ENCODE assay signal across 17 cellular contexts in genomic region chrX:48541140-48541814, GRCh38. TPM values are rescaled to one million over a fixed set of nuclear protein-coding genes. Genes with fewer than 3 reads are reported as not detected.
DNase-seq lines count a peak whose midpoint lies in the region; ATAC-seq, FAIRE-seq and TF ChIP-seq lines count a peak whose summit lies in the region.
"Had no signal": no experiment of that assay in that cellular context is flagged by ENCODE, and none has a peak within 500 bp of the region (broad histone marks: within the 10 kb centered on the region; RNA-seq: fewer than 3 reads in every experiment).

No MANE protein-coding gene starts in this region.

- H3K27ac ChIP-seq in mammary epithelial cell (ENCODE audit: insufficient read depth, low read depth, low read length) (no peak overlapping the region), OCI-LY7 (ENCODE audit: low read depth, low read length, poor library complexity, severe bottlenecking) (no peak overlapping the region), psoas muscle (no peak overlapping the region), upper lobe of right lung (no peak overlapping the region)

- 61% methylated on average over 8 of the region's 10 CpGs for WGBS in mammary epithelial cell (ENCODE audit: low coverage, missing lambda C conversion rate)
- 80 to 86% (median 85%) methylated on average over 10 of the region's 10 CpGs for WGBS in psoas muscle, 3 donors

- peak overlapping the region; percentile 83 for H3K4me3 Mint-ChIP-seq in MCF 10A (ENCODE audit: unreplicated experiment)
- peak overlapping the region; percentile 93 to 94 for H3K4me3 Mint-ChIP-seq in stimulated activated naive CD8-positive, alpha-beta T cell treated with anti-CD3 and anti-CD28 coated beads, Interleukin-15, amount 100 ng/mL, for 72 hours

- H3K36me3 ChIP-seq in mammary epithelial cell (ENCODE audit: insufficient read depth, low read length) (peaks cover 2% of the 10 kb centered on the region), OCI-LY7 (ENCODE audit: insufficient read depth, low read length) (peaks cover 30% of the 10 kb centered on the region), psoas muscle (ENCODE audit: insufficient read depth in 1 of 2, low read depth in 1 of 2) (peaks cover 0 to 40% of the 10 kb centered on the region in 2 donors), upper lobe of right lung (peaks cover 15% of the 10 kb centered on the region)

- H3K4me2 ChIP-seq in mammary epithelial cell (ENCODE audit: insufficient read depth, low read depth, low read length) (no peak overlapping the region), OCI-LY7 (ENCODE audit: low read length) (peak overlapping the region; percentile 97)

- peaks cover 15% of the 10 kb centered on the region for H3K9me3 Mint-ChIP-seq in MCF 10A (ENCODE audit: unreplicated experiment)
- no peaks in the 10 kb centered on the region for H3K9me3 Mint-ChIP-seq in stimulated activated naive CD8-positive, alpha-beta T cell treated with anti-CD3 and anti-CD28 coated beads, Interleukin-15, amount 100 ng/mL, for 72 hours

- ATAC-seq in stimulated activated naive CD8-positive, alpha-beta T cell treated with anti-CD3 and anti-CD28 coated beads, Interleukin-15, amount 100 ng/mL, for 72 hours, result no peak
- ATAC-seq in psoas muscle (no peak), left ventricle myocardium superior (no peak), upper lobe of right lung (no peak)

- no peak overlapping the region for H2AFZ ChIP-seq in mammary epithelial cell (ENCODE audit: low read depth, low read length)
- H2AFZ ChIP-seq in OCI-LY7 (ENCODE audit: low read length), result no peak overlapping the region

- CTCF ChIA-PET in MCF 10A (lab: Yijun Ruan, JAX) (interaction anchor here (0.6 kb wide), 1 partner anchor 51 kb away, joined by 3 read pairs; no protein-coding TSS in a partner anchor), mammary epithelial cell (lab: Charles Lee; ENCODE audit: low non-redundant PET) (no interaction called here), OCI-LY7 (lab: Charles Lee; ENCODE audit: unreplicated experiment) (no interaction called here)

- TF ChIP-seq CTCF in MCF 10A (IDR thresholded peaks at IDR 0.05; ENCODE audit: unreplicated experiment) (no peak), mammary epithelial cell (conservative IDR thresholded peaks at IDR 0.05 in 1 of 2, IDR thresholded peaks at IDR 0.05 in 1 of 2; ENCODE audit: extremely low read depth in 1 of 2, insufficient read depth in 1 of 2, low read depth in 1 of 2, low read length in 2 of 2) (no peak), OCI-LY7 (conservative IDR thresholded peaks at IDR 0.05; ENCODE audit: low read length) (no peak), psoas muscle (IDR thresholded peaks at IDR 0.05) (no peak), upper lobe of right lung (IDR thresholded peaks at IDR 0.05) (no peak)

- H4K20me1 ChIP-seq in mammary epithelial cell (ENCODE audit: insufficient read depth, low read length), result no peaks in the 10 kb centered on the region
- H4K20me1 ChIP-seq in OCI-LY7 (ENCODE audit: insufficient read depth, low read length), result 0 out of 2 replicates have a peak, but pooled peaks cover 5% of the 10 kb centered on the region

- H3K9me2 ChIP-seq in OCI-LY7 (ENCODE audit: insufficient read depth, low read length), result no peaks in the 10 kb centered on the region

- no peaks in the 10 kb centered on the region for H3K27me3 Mint-ChIP-seq in MCF 10A (ENCODE audit: insufficient read depth, unreplicated experiment)
- H3K27me3 Mint-ChIP-seq in stimulated activated naive CD8-positive, alpha-beta T cell treated with anti-CD3 and anti-CD28 coated beads, Interleukin-15, amount 100 ng/mL, for 72 hours, result no peaks in the 10 kb centered on the region

- no peak overlapping the region for H3K9ac ChIP-seq in mammary epithelial cell (ENCODE audit: insufficient read depth, low read length)

- H3K4me1 Mint-ChIP-seq in MCF 10A (ENCODE audit: insufficient read depth, unreplicated experiment), result peaks cover 11% of the 10 kb centered on the region
- H3K4me1 Mint-ChIP-seq in stimulated activated naive CD8-positive, alpha-beta T cell treated with anti-CD3 and anti-CD28 coated beads, Interleukin-15, amount 100 ng/mL, for 72 hours, result peaks cover 18% of the 10 kb centered on the region

- BruUV-seq in MCF 10A (replicated peaks; lab: Mats Ljungman, UMichigan) (no TSS peak), mammary epithelial cell (replicated peaks; lab: Mats Ljungman, UMichigan) (no TSS peak), OCI-LY7 (replicated peaks; lab: Mats Ljungman, UMichigan) (no TSS peak)

- intact Hi-C loops in MCF 10A (cut with micrococcal nuclease), result no loop called here
- intact Hi-C loops in mammary epithelial cell (cut with micrococcal nuclease), result no loop called here
- intact Hi-C loops in OCI-LY7 (cut with micrococcal nuclease; ENCODE audit: unreplicated experiment), result no loop called here
- intact Hi-C loops in psoas muscle (cut with DNase I), result no loop called here
- intact Hi-C loops in left ventricle myocardium superior (cut with micrococcal nuclease), result no loop called here
- intact Hi-C loops in upper lobe of right lung (cut with DNase I), result no loop called here

- H3K4me1 ChIP-seq in mammary epithelial cell (ENCODE audit: insufficient read depth, low read length) (peaks cover 6% of the 10 kb centered on the region), OCI-LY7 (ENCODE audit: insufficient read depth, low read length, poor library complexity, severe bottlenecking) (peaks cover 17% of the 10 kb centered on the region), psoas muscle (no peaks in the 10 kb centered on the region), upper lobe of right lung (peaks cover 7% of the 10 kb centered on the region)

- peaks cover 20% of the 10 kb centered on the region for H3K79me2 ChIP-seq in mammary epithelial cell (ENCODE audit: insufficient read depth, low read length)
- peaks cover 12% of the 10 kb centered on the region for H3K79me2 ChIP-seq in OCI-LY7 (ENCODE audit: insufficient read depth, low read depth, low read length)

- no peak for DNase-seq in MCF 10A (ENCODE audit: unreplicated experiment)
- no peak for DNase-seq in mammary epithelial cell
- DNase-seq in OCI-LY7 (ENCODE audit: low spot score), result no peak
- no peak for DNase-seq in stimulated activated naive CD8-positive, alpha-beta T cell treated with anti-CD3 and anti-CD28 coated beads, Interleukin-15, amount 100 ng/mL, for 72 hours
- DNase-seq in psoas muscle, result no peak
- DNase-seq in left ventricle myocardium superior, result no peak
- no peak for DNase-seq in upper lobe of right lung
- DNase-seq: activated CD4-positive, CD25-positive, alpha-beta regulatory T cell; adrenal gland; AML-193; foreskin melanocyte; kidney glomerular epithelial cell; NCI-H1105; NCI-H524; SHP77 treated with DMSO at 0.1 percent for 48 hours had no signal

- no peak overlapping the region for H3K27ac Mint-ChIP-seq in MCF 10A (ENCODE audit: low read depth, unreplicated experiment)
- H3K27ac Mint-ChIP-seq in stimulated activated naive CD8-positive, alpha-beta T cell treated with anti-CD3 and anti-CD28 coated beads, Interleukin-15, amount 100 ng/mL, for 72 hours, result peak overlapping the region in 1 of 2 donors; percentile 76

- dilution Hi-C loops in mammary epithelial cell (cut with HindIII; ENCODE audit: low sequenced_read_pairs), result no loop called here

- H3K9me3 ChIP-seq in mammary epithelial cell (replicated peaks; ENCODE audit: insufficient read depth, low read length), result no peaks in the 10 kb centered on the region
- no peaks in the 10 kb centered on the region for H3K9me3 ChIP-seq in OCI-LY7 (ENCODE audit: low read length)
- H3K9me3 ChIP-seq in psoas muscle, result no peaks in the 10 kb centered on the region
- no peaks in the 10 kb centered on the region for H3K9me3 ChIP-seq in upper lobe of right lung
- H3K9me3 ChIP-seq: adrenal gland, neutrophil had no signal

- H3K27me3 ChIP-seq in mammary epithelial cell (ENCODE audit: insufficient read depth, low read length) (no peaks in the 10 kb centered on the region), psoas muscle (ENCODE audit: insufficient read depth in 3 of 3, low read length in 2 of 3) (no peaks in the 10 kb centered on the region), upper lobe of right lung (no peaks in the 10 kb centered on the region)
- H3K27me3 ChIP-seq: adrenal gland, neutrophil had no signal

- peak; percentile 47 for FAIRE-seq in colon (lab: Jason Lieb, UNC)

- peaks cover 48% of the 10 kb centered on the region for H3K36me3 Mint-ChIP-seq in MCF 10A (ENCODE audit: insufficient read depth, unreplicated experiment)

- POLR2A ChIA-PET in MCF 10A (lab: Yijun Ruan, JAX) (interaction anchor here (0.6 to 2.2 kb wide), 3 partner anchors 17 to 51 kb away, joined by 3 to 7 read pairs (median 7); no protein-coding TSS in a partner anchor), OCI-LY7 (lab: Charles Lee) (interaction anchor here (1.9 kb wide), 1 partner anchor 73 kb away, joined by 6 read pairs; no protein-coding TSS in a partner anchor)

- in situ Hi-C loops in mammary epithelial cell (cut with MboI; ENCODE audit: low sequenced_read_pairs in 2 of 2), result no loop called here

- H3K4me3 ChIP-seq in mammary epithelial cell (replicated peaks in 1 of 3; ENCODE audit: insufficient read depth in 1 of 3, low read depth in 2 of 3, low read length in 3 of 3) (no peak overlapping the region), OCI-LY7 (ENCODE audit: low read depth, low read length, poor library complexity, severe bottlenecking) (peak overlapping the region; percentile 80), psoas muscle (no peak overlapping the region), upper lobe of right lung (no peak overlapping the region)

RNA-seq across cellular contexts. Expression of gene TBC1D25, which starts 1.8 kb away (rescaled TPM):
- total RNA-seq in MCF 10A (2022), result 14.4 and 18.2 TPM in 2 replicates
- total RNA-seq in mammary epithelial cell, result 10 to 100 TPM; 14.7 to 16.7 TPM
- polyA plus RNA-seq in mammary epithelial cell, result 13.1 TPM
- 35.2 TPM for polyA minus RNA-seq in mammary epithelial cell
- 6.8 and 7.6 TPM in 2 replicates for total RNA-seq in OCI-LY7 (2014; rRNA removed; shearing (Covaris generic))
- 11.2 and 14.1 TPM in 2 replicates for total RNA-seq in OCI-LY7 (2022)
- 10 to 100 TPM; 10.5 to 18.4 (median 16.9) TPM for total RNA-seq in psoas muscle
- 10 to 100 TPM in 1 of 3 donors, 1 to 10 TPM in 2; 9.3 to 12.1 (median 9.4) TPM for polyA plus RNA-seq in psoas muscle
- total RNA-seq in left ventricle myocardium superior, result 15.4 TPM
- 14.6 TPM for total RNA-seq in upper lobe of right lung

RNA-seq across cellular contexts. Expression of gene EBP, which starts 19.7 kb away (rescaled TPM):
- total RNA-seq in MCF 10A (2022) (66.9 and 102 TPM in 2 replicates), mammary epithelial cell (100 to 1,000 TPM in 1 of 2 donors, 10 to 100 TPM in 1; 86.4 to 292 TPM), OCI-LY7 (2022) (110 and 126 TPM in 2 replicates), psoas muscle (1 to 10 TPM; 3.8 to 8.1 (median 6.4) TPM), left ventricle myocardium superior (55.4 TPM), upper lobe of right lung (93.4 TPM)
- polyA plus RNA-seq in mammary epithelial cell (538 TPM), psoas muscle (10 to 100 TPM in 1 of 3 donors, 1 to 10 TPM in 2; 8.7 to 11.9 (median 9.7) TPM)
- polyA minus RNA-seq in mammary epithelial cell, result 972 TPM
- 94.4 and 101 TPM in 2 replicates for total RNA-seq in OCI-LY7 (2014; rRNA removed; shearing (Covaris generic))

RNA-seq across cellular contexts. Expression of gene PORCN, which starts 32.5 kb away (rescaled TPM):
- total RNA-seq in MCF 10A (2022) (29.2 and 39.0 TPM in 2 replicates), mammary epithelial cell (100 to 1,000 TPM in 1 of 2 donors, 10 to 100 TPM in 1; 36.2 to 113 TPM), OCI-LY7 (2022) (9.9 and 11.3 TPM in 2 replicates), psoas muscle (1 to 10 TPM; 4.8 to 9.2 (median 7.6) TPM), left ventricle myocardium superior (13.2 TPM), upper lobe of right lung (8.9 TPM)
- polyA plus RNA-seq in mammary epithelial cell (86.4 TPM), psoas muscle (10 to 100 TPM in 1 of 3 donors, 1 to 10 TPM in 2; 8.4 to 12.2 (median 8.7) TPM)
- 111 TPM for polyA minus RNA-seq in mammary epithelial cell
- total RNA-seq in OCI-LY7 (2014; rRNA removed; shearing (Covaris generic)), result 4.2 and 8.4 TPM in 2 replicates

RNA-seq across cellular contexts. Expression of gene RBM3, which starts 33.0 kb away (rescaled TPM):
- 318 and 354 TPM in 2 replicates for total RNA-seq in MCF 10A (2022)
- 100 to 1,000 TPM; 246 to 289 TPM for total RNA-seq in mammary epithelial cell
- polyA plus RNA-seq in mammary epithelial cell, result 212 TPM
- 215 TPM for polyA minus RNA-seq in mammary epithelial cell
- 149 and 156 TPM in 2 replicates for total RNA-seq in OCI-LY7 (2014; rRNA removed; shearing (Covaris generic))
- 188 and 202 TPM in 2 replicates for total RNA-seq in OCI-LY7 (2022)
- total RNA-seq in psoas muscle, result 100 to 1,000 TPM in 2 of 4 donors, 10 to 100 TPM in 2; 15.9 to 206 (median 83.2) TPM
- 100 to 1,000 TPM in 1 of 3 donors, 10 to 100 TPM in 2; 26.4 to 137 (median 68.9) TPM for polyA plus RNA-seq in psoas muscle
- total RNA-seq in left ventricle myocardium superior, result 103 TPM
- total RNA-seq in upper lobe of right lung, result 170 TPM

RNA-seq across cellular contexts. Expression of gene WDR13, which starts 56.0 kb away (rescaled TPM):
- total RNA-seq in MCF 10A (2022) (134 and 138 TPM in 2 replicates), mammary epithelial cell (10 to 100 TPM; 80.7 to 84.8 TPM), OCI-LY7 (2022) (40.3 and 58.5 TPM in 2 replicates), psoas muscle (100 to 1,000 TPM; 103 to 155 (median 116) TPM), left ventricle myocardium superior (164 TPM), upper lobe of right lung (121 TPM)
- polyA plus RNA-seq in mammary epithelial cell (82.4 TPM), psoas muscle (100 to 1,000 TPM; 112 to 171 (median 132) TPM)
- polyA minus RNA-seq in mammary epithelial cell, result 163 TPM
- total RNA-seq in OCI-LY7 (2014; rRNA removed; shearing (Covaris generic)), result 46.7 and 55.6 TPM in 2 replicates
